8 cellular contexts compared by ENCODE assay signal in genomic region chr15:49155110-49155833, GRCh38. TPM values are rescaled to one million over a fixed set of nuclear protein-coding genes. Genes with fewer than 3 reads are reported as not detected.
DNase-seq lines count a peak whose midpoint lies in the region; ATAC-seq and TF ChIP-seq lines count a peak whose summit lies in the region.

Gene COPS2 (minus strand): TSS chr15:49155599. CDS start chr15:49155578, 21 bp downstream.

- TF ChIP-seq CTCF in endodermal cell (conservative IDR thresholded peaks at IDR 0.05): no peak

- no peaks in the 10 kb centered on the region for H3K79me1 ChIP-seq in mesendoderm (ENCODE audit: low read length)

- H3K4me2 ChIP-seq in mesendoderm (ENCODE audit: low read length): peak within 1 kb of the TSS; percentile 76

- H3K27ac ChIP-seq in endodermal cell (ENCODE audit: low read depth, low read length) (peak within 1 kb of the TSS; percentile 34), mesendoderm (ENCODE audit: low read depth, low read length) (no peak within 1 kb of the TSS)

- peak within 1 kb of the TSS; percentile 38 for H3K4ac ChIP-seq in mesendoderm (ENCODE audit: low read depth, low read length)

- no peak within 1 kb of the TSS for H4K8ac ChIP-seq in mesendoderm (ENCODE audit: low read depth, low read length)

- peak within 1 kb of the TSS; percentile 92 for H3K56ac ChIP-seq in mesendoderm (ENCODE audit: low read length)

- H3K4me3 ChIP-seq in NT2/D1 (ENCODE audit: insufficient read length, low read depth) (peak within 1 kb of the TSS; percentile 97), endodermal cell (ENCODE audit: low read length) (peak within 1 kb of the TSS; percentile 99), mesendoderm (ENCODE audit: low read length) (peak within 1 kb of the TSS; percentile 91)

- DNase-seq in COR-L47 (lab: John Stamatoyannopoulos, UW): peak; percentile 97
- DNase-seq in HUDEP-2 (lab: John Stamatoyannopoulos, UW; ENCODE audit: unreplicated experiment in 76 of 76): peak in 75 of 76 experiments; percentile 48 to 97 (median 91)
- peak; percentile 94 for DNase-seq in NT2/D1 (ENCODE audit: low read depth, low spot score)
- peak; percentile 86 for DNase-seq in activated CD8-positive, alpha-beta memory T cell treated with anti-CD3 and anti-CD28 coated beads, Interleukin-2, amount 50 U/mL, for 1 hour (ENCODE audit: extremely low read depth)
- DNase-seq in endodermal cell: peak; percentile 98
- peak; percentile 99 for DNase-seq in mesendoderm
- DNase-seq in stimulated activated CD8-positive, alpha-beta memory T cell treated with anti-CD3 and anti-CD28 coated beads, Interleukin-15, amount 100 ng/mL, for 1 hour (ENCODE audit: low read depth): peak; percentile 85

- H3K9me3 ChIP-seq in NT2/D1 (ENCODE audit: insufficient read depth, low read length): no peaks in the 10 kb centered on the region
- no peaks in the 10 kb centered on the region for H3K9me3 ChIP-seq in endodermal cell (ENCODE audit: control insufficient read depth, low read length)

- peak within 1 kb of the TSS; percentile 17 for H2BK5ac ChIP-seq in mesendoderm (ENCODE audit: low read length)

- H3K4me1 ChIP-seq in NT2/D1 (ENCODE audit: insufficient read depth, insufficient read length) (no peaks in the 10 kb centered on the region), endodermal cell (ENCODE audit: control insufficient read depth, insufficient read depth, low read length) (no peaks in the 10 kb centered on the region), mesendoderm (ENCODE audit: control insufficient read depth, low read depth, low read length) (no peaks in the 10 kb centered on the region)

- peaks cover 37% of the 10 kb centered on the region for H3K79me2 ChIP-seq in mesendoderm (ENCODE audit: control insufficient read depth, insufficient read depth, low read length)

- H3K4me3 Mint-ChIP-seq in endodermal cell: peak within 1 kb of the TSS; percentile 99

- peak within 1 kb of the TSS; percentile 70 for H3K18ac ChIP-seq in mesendoderm (ENCODE audit: low read length)

- peak; percentile 91 for ATAC-seq in GM21381 (IDR thresholded peaks at IDR 0.05; ENCODE audit: unreplicated experiment)

- no peak within 1 kb of the TSS for H2BK15ac ChIP-seq in mesendoderm (replicated peaks; ENCODE audit: low read depth)

- no peaks in the 10 kb centered on the region for H3K27me3 Mint-ChIP-seq in endodermal cell (ENCODE audit: insufficient read depth)

- no peaks in the 10 kb centered on the region for H3K36me3 Mint-ChIP-seq in endodermal cell (ENCODE audit: low read depth)

- H3K27ac Mint-ChIP-seq in endodermal cell: peak within 1 kb of the TSS; percentile 98

- no peak within 1 kb of the TSS for H2AK5ac ChIP-seq in mesendoderm (ENCODE audit: low read length)

- no peak within 1 kb of the TSS for H4K5ac ChIP-seq in mesendoderm (ENCODE audit: low read length)

- WGBS in endodermal cell (ENCODE audit: insufficient coverage in 1 of 2, insufficient read length in 1 of 2), 2 experiments: 0 to 2% methylated on average over 7 to 45 of the region's 46 CpGs
- no CpG with 5 or more reads among the region's 46 CpGs for WGBS in mesendoderm (ENCODE audit: extremely low coverage, insufficient coverage, low lambda C conversion rate)

- H3K9ac ChIP-seq in NT2/D1 (ENCODE audit: insufficient read length, low read depth) (peak within 1 kb of the TSS; percentile 98), endodermal cell (ENCODE audit: extremely low read depth, low read length, poor library complexity, severe bottlenecking) (peak within 1 kb of the TSS; percentile 85), mesendoderm (ENCODE audit: low read length) (peak within 1 kb of the TSS; percentile 92)

- peaks cover 14% of the 10 kb centered on the region for H3K4me1 Mint-ChIP-seq in endodermal cell

- H3K36me3 ChIP-seq in NT2/D1 (ENCODE audit: insufficient read depth, insufficient read length, low read length) (peaks cover 5% of the 10 kb centered on the region), endodermal cell (ENCODE audit: control insufficient read depth, insufficient read depth, low read length) (no peaks in the 10 kb centered on the region), mesendoderm (ENCODE audit: control insufficient read depth, insufficient read depth, low read length) (no peaks in the 10 kb centered on the region)

- no peak within 1 kb of the TSS for H2BK120ac ChIP-seq in mesendoderm (ENCODE audit: low read depth, low read length)

- no peak within 1 kb of the TSS for H3K23ac ChIP-seq in mesendoderm (ENCODE audit: low read length)

- no peaks in the 10 kb centered on the region for H3K27me3 ChIP-seq in NT2/D1 (ENCODE audit: insufficient read depth, insufficient read length)
- H3K27me3 ChIP-seq in endodermal cell (ENCODE audit: control insufficient read depth, insufficient read depth, low read length, poor library complexity, severe bottlenecking): no peaks in the 10 kb centered on the region
- H3K27me3 ChIP-seq in mesendoderm (ENCODE audit: insufficient read depth, low read length, poor library complexity): no peaks in the 10 kb centered on the region

- H3K9me3 Mint-ChIP-seq in endodermal cell: no peaks in the 10 kb centered on the region

RNA-seq across cellular contexts. Expression of gene COPS2, which starts in this region (rescaled TPM):
- total RNA-seq in endodermal cell: 10 to 100 TPM; 57.1 to 60.9 TPM
- 93.3 TPM for polyA plus RNA-seq in endodermal cell (2013, experiment 1 of 2)
- polyA plus RNA-seq in endodermal cell (2013, experiment 2 of 2): 95.2 TPM
- 80.3 TPM for polyA plus RNA-seq in mesendoderm (2013, experiment 1 of 2)
- polyA plus RNA-seq in mesendoderm (2013, experiment 2 of 2): 77.7 TPM
